ENCODE assay signal across 8 cellular contexts in genomic region chr7:74082770-74083116, GRCh38. TPM values are rescaled to one million over a fixed set of nuclear protein-coding genes. Genes with fewer than 3 reads are reported as not detected.
DNase-seq lines count a peak whose midpoint lies in the region; TF ChIP-seq lines count a peak whose summit lies in the region.

No MANE protein-coding gene starts in this region.

- H2AK5ac ChIP-seq in trophoblast cell (ENCODE audit: low read length) = no peak overlapping the region

- H3K4me1 ChIP-seq in trophoblast cell (ENCODE audit: control insufficient read depth in 1 of 2, insufficient read depth in 2 of 2, low read length in 2 of 2) = peaks cover 11 to 12% of the 10 kb centered on the region in 2 experiments

- no peak overlapping the region for H2BK120ac ChIP-seq in trophoblast cell (ENCODE audit: insufficient read depth, low read length, poor library complexity)

- H3K36me3 ChIP-seq in KOPT-K1 (ENCODE audit: insufficient read depth, low read length) = no peaks in the 10 kb centered on the region
- peaks cover 7 to 10% of the 10 kb centered on the region in 2 experiments for H3K36me3 ChIP-seq in trophoblast cell (ENCODE audit: control insufficient read depth in 1 of 2, insufficient read depth in 2 of 2, low read length in 2 of 2)

- peaks cover 8% of the 10 kb centered on the region for H3K79me1 ChIP-seq in trophoblast cell (ENCODE audit: low read length)

- H2BK5ac ChIP-seq in trophoblast cell (ENCODE audit: low read depth, low read length, poor library complexity) = no peak overlapping the region

- H3K27me3 ChIP-seq in dorsolateral prefrontal cortex (no peaks in the 10 kb centered on the region), trophoblast cell (ENCODE audit: insufficient read depth, low read length) (no peaks in the 10 kb centered on the region)

- H4K91ac ChIP-seq in trophoblast cell (ENCODE audit: low read depth, low read length) = no peak overlapping the region

- no peaks in the 10 kb centered on the region for H3K9me3 ChIP-seq in KOPT-K1 (ENCODE audit: insufficient read depth, low read length, poor library complexity, severe bottlenecking)
- peaks cover 7% of the 10 kb centered on the region for H3K9me3 ChIP-seq in trophoblast cell (ENCODE audit: insufficient read depth, low read depth, low read length)

- no CpG with 5 or more reads among the region's 9 CpGs for WGBS in trophoblast cell (ENCODE audit: extremely low coverage, insufficient coverage, insufficient read length)

- peak overlapping the region; percentile 42 for H3K9ac ChIP-seq in trophoblast cell (ENCODE audit: low read length)

- intact Hi-C loops in dorsolateral prefrontal cortex (cut with DNase I) = loop anchor here (5.0 kb wide), 1 partner anchor 90 kb away; the partner anchor contains the start of gene EIF4H (in 2 of the 2)

- H3K4ac ChIP-seq in trophoblast cell (ENCODE audit: low read depth, low read length) = no peak overlapping the region

- H3K4me3 ChIP-seq in dorsolateral prefrontal cortex (peak overlapping the region; percentile 39 to 84 (median 67)), trophoblast cell (ENCODE audit: low read depth, low read length) (peak overlapping the region; percentile 55)

- no peak for TF ChIP-seq CTCF in dorsolateral prefrontal cortex (IDR thresholded peaks at IDR 0.05 in 54 of 56, conservative IDR thresholded peaks at IDR 0.05 in 2 of 56; ENCODE audit: low read depth in 1 of 56, partially characterized antibody in 56 of 56)

- H4K8ac ChIP-seq in trophoblast cell (ENCODE audit: low read depth, low read length) = no peak overlapping the region

- no peak overlapping the region for H4K12ac ChIP-seq in trophoblast cell (ENCODE audit: low read depth, low read length)

- peak overlapping the region; percentile 9 for H2BK12ac ChIP-seq in trophoblast cell (ENCODE audit: low read length)

- peak overlapping the region; percentile 53 for H3K27ac ChIP-seq in KOPT-K1 (ENCODE audit: low read depth, low read length, poor library complexity, severe bottlenecking)
- H3K27ac ChIP-seq in dorsolateral prefrontal cortex = peak overlapping the region in 55 of 59 donors; percentile 4 to 87 (median 69)
- peak overlapping the region; percentile 12 for H3K27ac ChIP-seq in trophoblast cell (ENCODE audit: low read depth, low read length)

- peak overlapping the region; percentile 74 for H2AFZ ChIP-seq in trophoblast cell (ENCODE audit: insufficient read depth, low read length, poor library complexity)

- no peak overlapping the region for H3K14ac ChIP-seq in trophoblast cell (ENCODE audit: low read length)

- H3K18ac ChIP-seq in trophoblast cell (ENCODE audit: low read length) = no peak overlapping the region

- H3K79me2 ChIP-seq in trophoblast cell (ENCODE audit: control insufficient read depth, insufficient read depth, low read length, poor library complexity) = peaks cover 2% of the 10 kb centered on the region

- DNase-seq in DMS53 (lab: John Stamatoyannopoulos, UW) (peak; percentile 45), DMS53 treated with DMSO at 0.1 percent for 48 hours (lab: John Stamatoyannopoulos, UW; ENCODE audit: unreplicated experiment) (no peak), dorsolateral prefrontal cortex (peak in 1 of 10 donors; percentile 26), trophoblast cell (no peak), retina (no peak), DMS114 treated with DMSO at 0.1 percent for 48 hours (lab: John Stamatoyannopoulos, UW; ENCODE audit: unreplicated experiment) (no peak)
- no peak for DNase-seq in activated CD4-positive, CD25-positive, alpha-beta regulatory T cell treated with anti-CD3 and anti-CD28 coated beads, Interleukin-2, amount 50 U/mL, for 72 hours

- peak overlapping the region; percentile 62 for H3K4me2 ChIP-seq in trophoblast cell (ENCODE audit: low read length)

- no peak overlapping the region for H3K23ac ChIP-seq in trophoblast cell (ENCODE audit: low read length)

RNA-seq across cellular contexts. Expression of gene LIMK1, which starts 0.9 kb away (rescaled TPM):
- total RNA-seq in dorsolateral prefrontal cortex = 100 to 1,000 TPM in 79 of 120 experiments, 10 to 100 TPM in 41; 39.1 to 162 (median 111) TPM
- 23.7 and 23.9 TPM in 2 replicates for polyA plus RNA-seq in trophoblast cell (2013)

RNA-seq across cellular contexts. Expression of gene ELN, which starts 54.8 kb away (rescaled TPM):
- 10 to 100 TPM in 117 of 120 experiments, 1 to 10 TPM in 3; 8.1 to 58.9 (median 19.5) TPM for total RNA-seq in dorsolateral prefrontal cortex
- polyA plus RNA-seq in trophoblast cell (2013) = 3.1 and 3.2 TPM in 2 replicates

Comparison
In these comparisons a context has a peak if more than half of its experiments do, and no peak if none do; other contexts are left out.
1. H3K27ac ChIP-seq: peak in every context shown above with its lines; median percentile 69 in dorsolateral prefrontal cortex; 53 in KOPT-K1; 12 in trophoblast cell.